19 cellular contexts compared by ENCODE assay signal in the genomic region with DNA sequence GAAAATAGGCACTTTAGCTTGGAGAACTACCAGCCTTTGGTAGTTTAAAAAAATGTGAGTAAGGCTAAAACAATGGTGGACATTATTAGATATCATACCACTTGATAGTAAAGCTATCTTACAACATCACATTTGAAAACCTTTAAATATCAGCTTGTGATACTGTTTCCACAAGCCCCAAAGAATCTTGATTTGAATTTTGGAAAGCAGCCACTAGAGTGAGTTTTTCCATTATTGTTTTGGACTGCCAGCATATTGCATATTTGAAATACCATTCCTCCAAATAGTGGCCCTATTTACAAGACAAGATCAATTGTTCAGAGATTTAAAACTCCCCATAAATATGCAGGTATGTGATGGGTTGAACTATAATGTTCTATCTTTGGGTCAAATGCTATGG.
A peak's percentile ranks its signal among the peaks of the same experiment; 100 is the strongest.
DNase-seq lines count a peak whose midpoint lies in the region; ATAC-seq, FAIRE-seq and TF ChIP-seq lines count a peak whose summit lies in the region.
"Had no signal": no experiment of that assay in that cellular context is flagged by ENCODE, and none has a peak within 500 bp of the region (broad histone marks: within the 10 kb centered on the region; RNA-seq: fewer than 3 reads in every experiment).

No MANE protein-coding gene starts in this region.

- no peak for TF ChIP-seq CTCF in A549 (IDR thresholded peaks at IDR 0.05)
- TF ChIP-seq CTCF in pancreas (IDR thresholded peaks at IDR 0.05), result no peak
- TF ChIP-seq CTCF in kidney (IDR thresholded peaks at IDR 0.05; ENCODE audit: borderline replicate concordance, extremely low read depth, insufficient read depth), result no peak

- H3K36me3 ChIP-seq in pancreas (no peaks in the 10 kb centered on the region), kidney (ENCODE audit: control insufficient read depth in 1 of 2, insufficient read depth in 2 of 2, low read length in 2 of 2) (no peaks in the 10 kb centered on the region)
- H3K36me3 ChIP-seq: BE2C had no signal

- FAIRE-seq in A549 (lab: Jason Lieb, UNC), result peak; percentile 95
- FAIRE-seq in pancreas (lab: Jason Lieb, UNC), result peak; percentile 53
- FAIRE-seq in kidney (lab: Jason Lieb, UNC), result no peak
- FAIRE-seq: D721Med had no signal

- no peaks in the 10 kb centered on the region for H3K27me3 ChIP-seq in pancreas
- H3K27me3 ChIP-seq: BE2C had no signal

- no peak overlapping the region for H3K4me2 ChIP-seq in A549
- H3K4me2 ChIP-seq: GM23338 had no signal

- H3K27ac ChIP-seq in A549 (no peak overlapping the region), pancreas (no peak overlapping the region), kidney (ENCODE audit: low read depth in 2 of 2, low read length in 2 of 2) (no peak overlapping the region)
- H3K27ac ChIP-seq: C4-2B had no signal

- CTCF ChIA-PET in A549 (lab: Yijun Ruan, JAX), result no interaction called here

- no peak for ATAC-seq in A549
- ATAC-seq in pancreas, result no peak
- ATAC-seq: GM23338 had no signal

- DNase-seq in A549 (ENCODE audit: low read depth in 1 of 2, low spot score in 1 of 2) (no peak), EH (ENCODE audit: low read depth) (peak; percentile 5), astrocyte of the hippocampus (ENCODE audit: low read depth, low spot score) (peak; percentile 38), pancreas (no peak), amniotic stem cell (lab: John Stamatoyannopoulos, UW) (no peak), kidney (no peak), T-helper 1 cell (no peak)
- DNase-seq: 8988T; BE2C; CD4-positive, alpha-beta memory T cell; DMS153; DMS79 treated with DMSO at 0.1 percent for 48 hours; GF-D8; H7; IMR-90; KG1 had no signal

- TF ChIP-seq RAD21 in A549 (conservative IDR thresholded peaks at IDR 0.05 in 1 of 2, IDR thresholded peaks at IDR 0.05 in 1 of 2), result no peak

- POLR2A ChIA-PET in A549 (lab: Yijun Ruan, JAX), result no interaction called here

- H3K4me3 ChIP-seq in A549 (no peak overlapping the region), pancreas (no peak overlapping the region), kidney (ENCODE audit: low read length in 2 of 2) (no peak overlapping the region)
- H3K4me3 ChIP-seq: GM23338 had no signal

- H3K9me3 ChIP-seq in A549 (no peaks in the 10 kb centered on the region), pancreas (no peaks in the 10 kb centered on the region), kidney (ENCODE audit: control insufficient read depth in 1 of 2, low read length in 2 of 2) (no peaks in the 10 kb centered on the region)
- H3K9me3 ChIP-seq: BE2C had no signal

- H3K4me1 ChIP-seq in A549, result no peaks in the 10 kb centered on the region
- H3K4me1 ChIP-seq in pancreas, result no peaks in the 10 kb centered on the region
- no peaks in the 10 kb centered on the region for H3K4me1 ChIP-seq in kidney (ENCODE audit: control insufficient read depth in 1 of 2, insufficient read depth in 1 of 2, low read depth in 1 of 2, low read length in 2 of 2)
- H3K4me1 ChIP-seq: BE2C had no signal

- no peak for TF ChIP-seq POLR2A in A549 (IDR thresholded peaks at IDR 0.05; ENCODE audit: low read length)

- intact Hi-C loops in pancreas (cut with DNase I) (no loop called here), kidney (cut with DNase I) (no loop called here)

- H3K9ac ChIP-seq in kidney (ENCODE audit: low read length in 2 of 2), result no peak overlapping the region

- no peak for TF ChIP-seq EP300 in A549 (IDR thresholded peaks at IDR 0.05)

TF ChIP-seq in A549, 52 proteins besides CTCF, POLR2A, EP300 and RAD21:
- no peak for TF ChIP-seq SMC3 (IDR thresholded peaks at IDR 0.05)
- no peak for TF ChIP-seq ZFP36 (IDR thresholded peaks at IDR 0.05; ENCODE audit: borderline replicate concordance, partially characterized antibody)
- TF ChIP-seq ZC3H11A (IDR thresholded peaks at IDR 0.05), result no peak

Comparison
In these comparisons a context has a peak if more than half of its experiments do, and no peak if none do; other contexts are left out.
1. DNase-seq: peak in EH (single experiment) and astrocyte of the hippocampus (single experiment); none in A549 (0 of 2), pancreas (0 of 6), amniotic stem cell (single experiment), kidney (single experiment) and T-helper 1 cell (0 of 5).